ENCODE assay signal across 17 cellular contexts in the genomic region with DNA sequence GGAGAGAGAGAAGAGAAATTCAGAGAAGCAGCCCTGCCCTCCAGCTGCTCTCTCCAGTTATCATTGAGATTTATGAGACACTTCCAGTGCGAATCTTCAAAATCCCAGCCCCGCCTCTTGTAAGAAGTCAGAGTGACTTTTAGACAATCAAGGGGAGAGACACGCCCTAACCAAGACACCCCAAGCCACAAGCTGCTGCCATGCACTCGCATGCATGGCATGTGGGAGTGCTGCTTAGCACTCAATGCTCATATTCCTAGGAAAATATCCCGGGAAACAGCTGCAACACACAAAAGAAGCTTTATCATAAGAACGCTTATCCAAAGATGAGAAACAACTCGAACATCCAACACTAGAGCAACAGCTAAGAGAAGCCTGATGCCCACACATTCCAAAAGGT.
DNase-seq lines count a peak whose midpoint lies in the region; ATAC-seq and TF ChIP-seq lines count a peak whose summit lies in the region.
"Had no signal": no experiment of that assay in that cellular context is flagged by ENCODE, and none has a peak within 500 bp of the region (broad histone marks: within the 10 kb centered on the region; RNA-seq: fewer than 3 reads in every experiment).

No MANE protein-coding gene starts in this region.

- no peaks in the 10 kb centered on the region for H3K27me3 ChIP-seq in liver (ENCODE audit: control insufficient read depth in 4 of 4, insufficient read depth in 4 of 4, low read length in 3 of 4)
- no peaks in the 10 kb centered on the region for H3K27me3 ChIP-seq in right lobe of liver
- no peaks in the 10 kb centered on the region for H3K27me3 ChIP-seq in breast epithelium
- no peaks in the 10 kb centered on the region for H3K27me3 ChIP-seq in BE2C
- H3K27me3 ChIP-seq: MG63 had no signal

- TF ChIP-seq RAD21 in liver (IDR thresholded peaks at IDR 0.05): no peak

- intact Hi-C loops in right lobe of liver (cut with DNase I) (no loop called here), breast epithelium (cut with DNase I; ENCODE audit: low total_unique reads) (no loop called here)

- ATAC-seq in right lobe of liver (no peak), GM19351 (IDR thresholded peaks at IDR 0.05; ENCODE audit: unreplicated experiment) (no peak), GM21367 (IDR thresholded peaks at IDR 0.05; ENCODE audit: unreplicated experiment) (no peak)

- no peak for TF ChIP-seq POLR2A in right lobe of liver (IDR thresholded peaks at IDR 0.05)
- TF ChIP-seq POLR2A in breast epithelium (IDR thresholded peaks at IDR 0.05): no peak

- H3K36me3 ChIP-seq in liver (ENCODE audit: control insufficient read depth in 4 of 4, insufficient read depth in 3 of 4, low read depth in 1 of 4, low read length in 3 of 4) (peaks cover 6 to 30% (median 20%) of the 10 kb centered on the region in 4 donors), right lobe of liver (peaks cover 0 to 29% (median 12%) of the 10 kb centered on the region in 4 donors), breast epithelium (no peaks in the 10 kb centered on the region), BE2C (peaks cover 40% of the 10 kb centered on the region)

- no peak overlapping the region for H3K9ac ChIP-seq in liver (ENCODE audit: low read depth in 1 of 2, low read length in 2 of 2)
- H3K9ac ChIP-seq: KMS-11 had no signal

- TF ChIP-seq CTCF in liver (IDR thresholded peaks at IDR 0.05; ENCODE audit: low read depth, low read length, missing input control) (no peak), right lobe of liver (IDR thresholded peaks at IDR 0.05) (no peak), breast epithelium (IDR thresholded peaks at IDR 0.05) (no peak), BE2C (IDR thresholded peaks at IDR 0.05; ENCODE audit: low read depth, low read length) (no peak)

- H3K27ac ChIP-seq in liver (ENCODE audit: low read depth in 1 of 2, low read length in 2 of 2) (peak overlapping the region; percentile 25 to 57), right lobe of liver (peak overlapping the region in 1 of 3 donors; percentile 74), breast epithelium (peak overlapping the region; percentile 61 to 62)
- H3K27ac ChIP-seq: C4-2B, KMS-11 had no signal

- H3K9me3 ChIP-seq in liver (ENCODE audit: control insufficient read depth in 4 of 4, low read length in 3 of 4) (no peaks in the 10 kb centered on the region), right lobe of liver (no peaks in the 10 kb centered on the region), breast epithelium (no peaks in the 10 kb centered on the region), BE2C (no peaks in the 10 kb centered on the region)
- H3K9me3 ChIP-seq: MG63 had no signal

- WGBS in liver: 95% methylated on average over 7 of the region's 7 CpGs
- WGBS in right lobe of liver (ENCODE audit: insufficient coverage, low coverage, low lambda C conversion rate, missing lambda C conversion rate): 89% methylated on average over 5 of the region's 7 CpGs

- DNase-seq in right lobe of liver: no peak
- DNase-seq in breast epithelium (ENCODE audit: low spot score in 2 of 2): no peak
- peak; percentile 78 for DNase-seq in myocyte (ENCODE audit: low read depth)
- DNase-seq in NCI-H146 treated with DMSO at 0.1 percent for 48 hours (lab: John Stamatoyannopoulos, UW; ENCODE audit: unreplicated experiment): no peak
- DNase-seq in BE2C: no peak
- DNase-seq: DND-41; MG63; NCI-H1092 treated with DMSO at 0.1 percent for 48 hours; NCI-H345; NCI-H69; NK-92 treated with Interleukin-12 subunit alpha and Interleukin-12 subunit beta, amount 100 ng/mL, for 24 hours; SIG-M5 had no signal

- H3K4me1 ChIP-seq in liver (ENCODE audit: control insufficient read depth in 4 of 4, insufficient read depth in 4 of 4, low read length in 3 of 4): peaks cover 0 to 24% (median 17%) of the 10 kb centered on the region in 4 donors
- peaks cover 0 to 11% (median 6%) of the 10 kb centered on the region in 4 donors for H3K4me1 ChIP-seq in right lobe of liver
- no peaks in the 10 kb centered on the region for H3K4me1 ChIP-seq in breast epithelium
- H3K4me1 ChIP-seq in BE2C: no peaks in the 10 kb centered on the region; the same call in 1 of the 2 replicates

- H3K4me3 ChIP-seq in liver (ENCODE audit: low read depth in 1 of 3, low read length in 3 of 3) (no peak overlapping the region), right lobe of liver (no peak overlapping the region), breast epithelium (no peak overlapping the region), BE2C (ENCODE audit: low read depth, low read length) (no peak overlapping the region)
- H3K4me3 ChIP-seq: MG63 had no signal

TF ChIP-seq in liver, 16 proteins besides CTCF, POLR2A, EP300 and RAD21:
- TF ChIP-seq SP1 (IDR thresholded peaks at IDR 0.05) (no peak), EGR1 (IDR thresholded peaks at IDR 0.05; ENCODE audit: low read depth in 2 of 2) (no peak), NR2F2 (IDR thresholded peaks at IDR 0.05) (no peak), FOXA2 (IDR thresholded peaks at IDR 0.05) (no peak), HNF4A (conservative IDR thresholded peaks at IDR 0.05) (no peak), JUND (IDR thresholded peaks at IDR 0.05) (no peak), GABPA (IDR thresholded peaks at IDR 0.05 in 1 of 2, conservative IDR thresholded peaks at IDR 0.05 in 1 of 2) (no peak)
- TF ChIP-seq, protein P1, sequence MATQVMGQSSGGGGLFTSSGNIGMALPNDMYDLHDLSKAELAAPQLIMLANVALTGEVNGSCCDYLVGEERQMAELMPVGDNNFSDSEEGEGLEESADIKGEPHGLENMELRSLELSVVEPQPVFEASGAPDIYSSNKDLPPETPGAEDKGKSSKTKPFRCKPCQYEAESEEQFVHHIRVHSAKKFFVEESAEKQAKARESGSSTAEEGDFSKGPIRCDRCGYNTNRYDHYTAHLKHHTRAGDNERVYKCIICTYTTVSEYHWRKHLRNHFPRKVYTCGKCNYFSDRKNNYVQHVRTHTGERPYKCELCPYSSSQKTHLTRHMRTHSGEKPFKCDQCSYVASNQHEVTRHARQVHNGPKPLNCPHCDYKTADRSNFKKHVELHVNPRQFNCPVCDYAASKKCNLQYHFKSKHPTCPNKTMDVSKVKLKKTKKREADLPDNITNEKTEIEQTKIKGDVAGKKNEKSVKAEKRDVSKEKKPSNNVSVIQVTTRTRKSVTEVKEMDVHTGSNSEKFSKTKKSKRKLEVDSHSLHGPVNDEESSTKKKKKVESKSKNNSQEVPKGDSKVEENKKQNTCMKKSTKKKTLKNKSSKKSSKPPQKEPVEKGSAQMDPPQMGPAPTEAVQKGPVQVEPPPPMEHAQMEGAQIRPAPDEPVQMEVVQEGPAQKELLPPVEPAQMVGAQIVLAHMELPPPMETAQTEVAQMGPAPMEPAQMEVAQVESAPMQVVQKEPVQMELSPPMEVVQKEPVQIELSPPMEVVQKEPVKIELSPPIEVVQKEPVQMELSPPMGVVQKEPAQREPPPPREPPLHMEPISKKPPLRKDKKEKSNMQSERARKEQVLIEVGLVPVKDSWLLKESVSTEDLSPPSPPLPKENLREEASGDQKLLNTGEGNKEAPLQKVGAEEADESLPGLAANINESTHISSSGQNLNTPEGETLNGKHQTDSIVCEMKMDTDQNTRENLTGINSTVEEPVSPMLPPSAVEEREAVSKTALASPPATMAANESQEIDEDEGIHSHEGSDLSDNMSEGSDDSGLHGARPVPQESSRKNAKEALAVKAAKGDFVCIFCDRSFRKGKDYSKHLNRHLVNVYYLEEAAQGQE (IDR thresholded peaks at IDR 0.05): no peak
- TF ChIP-seq, protein P2, sequence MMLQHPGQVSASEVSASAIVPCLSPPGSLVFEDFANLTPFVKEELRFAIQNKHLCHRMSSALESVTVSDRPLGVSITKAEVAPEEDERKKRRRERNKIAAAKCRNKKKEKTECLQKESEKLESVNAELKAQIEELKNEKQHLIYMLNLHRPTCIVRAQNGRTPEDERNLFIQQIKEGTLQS (IDR thresholded peaks at IDR 0.05): no peak
- TF ChIP-seq, protein P3, sequence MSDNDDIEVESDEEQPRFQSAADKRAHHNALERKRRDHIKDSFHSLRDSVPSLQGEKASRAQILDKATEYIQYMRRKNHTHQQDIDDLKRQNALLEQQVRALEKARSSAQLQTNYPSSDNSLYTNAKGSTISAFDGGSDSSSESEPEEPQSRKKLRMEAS (IDR thresholded peaks at IDR 0.05): no peak
